In genomic region chr1:205699416-205699815, GRCh38 we compare ENCODE assay signal across 1 cellular context.
TF ChIP-seq lines count a peak whose summit lies in the region.

No MANE protein-coding gene starts in this region.

TF ChIP-seq in H1, 55 proteins besides CTCF, POLR2A, EP300 and RAD21 (continued from another document):
- TF ChIP-seq, protein P1, sequence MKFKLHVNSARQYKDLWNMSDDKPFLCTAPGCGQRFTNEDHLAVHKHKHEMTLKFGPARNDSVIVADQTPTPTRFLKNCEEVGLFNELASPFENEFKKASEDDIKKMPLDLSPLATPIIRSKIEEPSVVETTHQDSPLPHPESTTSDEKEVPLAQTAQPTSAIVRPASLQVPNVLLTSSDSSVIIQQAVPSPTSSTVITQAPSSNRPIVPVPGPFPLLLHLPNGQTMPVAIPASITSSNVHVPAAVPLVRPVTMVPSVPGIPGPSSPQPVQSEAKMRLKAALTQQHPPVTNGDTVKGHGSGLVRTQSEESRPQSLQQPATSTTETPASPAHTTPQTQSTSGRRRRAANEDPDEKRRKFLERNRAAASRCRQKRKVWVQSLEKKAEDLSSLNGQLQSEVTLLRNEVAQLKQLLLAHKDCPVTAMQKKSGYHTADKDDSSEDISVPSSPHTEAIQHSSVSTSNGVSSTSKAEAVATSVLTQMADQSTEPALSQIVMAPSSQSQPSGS (IDR thresholded peaks at IDR 0.05; ENCODE audit: low read length): no peak
- TF ChIP-seq NANOG (IDR thresholded peaks at IDR 0.05; ENCODE audit: insufficient read depth, low read depth, low read length, poor library complexity, severe bottlenecking) (no peak), GABPA (IDR thresholded peaks at IDR 0.05; ENCODE audit: borderline replicate concordance, insufficient read depth, low read length) (no peak), SRF (IDR thresholded peaks at IDR 0.05; ENCODE audit: low read depth, low read length) (no peak), PHF8 (conservative IDR thresholded peaks at IDR 0.05; ENCODE audit: low read depth, low read length) (no peak), RXRA (IDR thresholded peaks at IDR 0.05; ENCODE audit: insufficient read depth, low read depth, low read length) (no peak), CREB1 (IDR thresholded peaks at IDR 0.05) (no peak), YY1 (IDR thresholded peaks at IDR 0.05; ENCODE audit: low read depth, low read length) (no peak), TCF12 (IDR thresholded peaks at IDR 0.05; ENCODE audit: low read depth, low read length) (no peak)
